8 cellular contexts compared by ENCODE assay signal in the genomic region with DNA sequence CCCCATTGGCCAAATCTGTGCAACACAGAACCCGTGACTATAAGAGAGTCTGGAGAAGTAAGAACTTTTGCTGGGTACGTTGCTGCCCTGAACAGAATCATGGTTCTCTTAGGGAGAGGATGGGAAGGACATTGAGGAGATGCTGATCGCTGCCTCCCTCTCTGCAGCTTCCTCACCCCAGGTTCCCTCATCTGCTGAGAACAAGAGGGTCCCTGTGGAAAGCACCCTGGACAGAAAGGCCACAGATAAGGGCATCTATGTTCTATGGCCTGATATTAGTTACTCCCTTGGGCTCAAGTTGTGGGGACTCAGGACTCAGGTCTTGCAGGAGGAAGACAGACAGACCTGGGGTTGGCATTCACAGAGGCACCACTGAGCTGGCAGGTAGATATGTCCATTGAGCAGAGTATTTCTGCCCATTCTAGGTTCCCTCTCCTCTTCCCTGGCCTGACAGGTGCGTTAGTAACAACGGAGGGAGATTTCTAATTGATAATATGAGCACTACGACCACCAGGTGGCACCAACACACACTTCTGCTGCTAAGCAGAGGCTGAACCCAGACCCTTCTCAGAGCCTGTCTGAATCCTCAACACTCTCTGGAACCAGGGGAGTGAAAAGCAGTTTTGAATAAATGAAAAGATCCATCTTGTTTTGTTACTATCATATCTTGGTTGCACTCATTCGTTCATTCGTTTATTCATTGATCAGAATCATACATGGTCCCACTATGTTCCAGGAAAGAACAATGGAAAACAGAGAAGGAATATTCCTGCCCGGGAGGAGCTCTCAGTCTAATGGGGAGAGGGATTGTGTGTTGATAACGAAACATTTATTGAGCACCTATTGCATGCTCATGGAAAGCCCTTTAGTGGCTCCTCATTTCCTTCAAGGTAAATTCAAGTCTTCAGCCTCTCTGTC. TPM values are rescaled to one million over a fixed set of nuclear protein-coding genes. Genes with fewer than 3 reads are reported as not detected.
A peak's percentile ranks its signal among the peaks of the same experiment; 100 is the strongest.
DNase-seq lines count a peak whose midpoint lies in the region; ATAC-seq and TF ChIP-seq lines count a peak whose summit lies in the region.

No MANE protein-coding gene starts in this region.

- H4K12ac ChIP-seq in trophoblast cell (ENCODE audit: low read depth, low read length): no peak overlapping the region

- H3K4me1 ChIP-seq in gastroesophageal sphincter: no peaks in the 10 kb centered on the region
- no peaks in the 10 kb centered on the region for H3K4me1 ChIP-seq in trophoblast cell (ENCODE audit: control insufficient read depth in 1 of 2, insufficient read depth in 2 of 2, low read length in 2 of 2)
- H3K4me1 ChIP-seq in aorta (ENCODE audit: control insufficient read depth in 1 of 2, insufficient read depth in 2 of 2, low read length in 2 of 2): no peaks in the 10 kb centered on the region

- no peak overlapping the region for H2BK120ac ChIP-seq in trophoblast cell (ENCODE audit: insufficient read depth, low read length, poor library complexity)

- H3K9ac ChIP-seq in trophoblast cell (ENCODE audit: low read length): no peak overlapping the region

- no peak overlapping the region for H3K23ac ChIP-seq in trophoblast cell (ENCODE audit: low read length)

- no peak overlapping the region for H4K8ac ChIP-seq in trophoblast cell (ENCODE audit: low read depth, low read length)

- H3K27ac ChIP-seq in RWPE1 (no peak overlapping the region), gastroesophageal sphincter (no peak overlapping the region), trophoblast cell (ENCODE audit: low read depth, low read length) (no peak overlapping the region), aorta (ENCODE audit: low read depth in 1 of 2, low read length in 2 of 2) (no peak overlapping the region)

- H3K14ac ChIP-seq in trophoblast cell (ENCODE audit: low read length): no peak overlapping the region

- no peak for TF ChIP-seq EP300 in gastroesophageal sphincter (IDR thresholded peaks at IDR 0.05)

- no peak for TF ChIP-seq POLR2A in gastroesophageal sphincter (IDR thresholded peaks at IDR 0.05)

- H3K4me3 Mint-ChIP-seq in activated T-helper 17 cell treated with anti-CD3 and anti-CD28 coated beads, Interleukin-2, amount 50 U/mL, for 72 hours: no peak overlapping the region

- peak; percentile 77 for DNase-seq in AG20443 (ENCODE audit: low spot score)
- peak; percentile 31 for DNase-seq in HuH-7.5 (ENCODE audit: low spot score)
- peak; percentile 60 for DNase-seq in RWPE1 (ENCODE audit: low spot score)
- peak; percentile 58 to 89 for DNase-seq in trophoblast cell
- DNase-seq in aorta: peak; percentile 61 to 85

- H3K36me3 ChIP-seq in gastroesophageal sphincter: no peaks in the 10 kb centered on the region
- H3K36me3 ChIP-seq in trophoblast cell (ENCODE audit: control insufficient read depth in 1 of 2, insufficient read depth in 2 of 2, low read length in 2 of 2): no peaks in the 10 kb centered on the region
- no peaks in the 10 kb centered on the region for H3K36me3 ChIP-seq in aorta (ENCODE audit: control insufficient read depth in 1 of 2, insufficient read depth in 2 of 2, low read length in 1 of 2)

- no peak overlapping the region for H3K27ac Mint-ChIP-seq in activated T-helper 17 cell treated with anti-CD3 and anti-CD28 coated beads, Interleukin-2, amount 50 U/mL, for 72 hours

- no peaks in the 10 kb centered on the region for H3K4me1 Mint-ChIP-seq in activated T-helper 17 cell treated with anti-CD3 and anti-CD28 coated beads, Interleukin-2, amount 50 U/mL, for 72 hours

- POLR2A ChIA-PET in RWPE1 (lab: Yijun Ruan, JAX; ENCODE audit: low non-redundant PET): no interaction called here

- H3K9me3 Mint-ChIP-seq in activated T-helper 17 cell treated with anti-CD3 and anti-CD28 coated beads, Interleukin-2, amount 50 U/mL, for 72 hours: no peaks in the 10 kb centered on the region

- ATAC-seq in GM19035 (IDR thresholded peaks at IDR 0.05; ENCODE audit: unreplicated experiment) (peak; percentile 78), gastroesophageal sphincter (peak; percentile 39), aorta (ENCODE audit: low FRiP score) (peak; percentile 74)
- peak; percentile 47 for ATAC-seq in activated T-helper 17 cell treated with anti-CD3 and anti-CD28 coated beads, Interleukin-2, amount 50 U/mL, for 72 hours (replicated peaks)

- H3K18ac ChIP-seq in trophoblast cell (ENCODE audit: low read length): no peak overlapping the region

- peaks cover 30% of the 10 kb centered on the region for H3K27me3 Mint-ChIP-seq in activated T-helper 17 cell treated with anti-CD3 and anti-CD28 coated beads, Interleukin-2, amount 50 U/mL, for 72 hours

- H3K9me3 ChIP-seq in gastroesophageal sphincter (no peaks in the 10 kb centered on the region), trophoblast cell (ENCODE audit: insufficient read depth, low read depth, low read length) (no peaks in the 10 kb centered on the region), aorta (ENCODE audit: control insufficient read depth, low read length) (no peaks in the 10 kb centered on the region)

- H3K27me3 ChIP-seq in gastroesophageal sphincter: peaks cover 46% of the 10 kb centered on the region
- H3K27me3 ChIP-seq in trophoblast cell (ENCODE audit: insufficient read depth, low read length): no peaks in the 10 kb centered on the region
- peaks cover 0 to 2% of the 10 kb centered on the region in 2 donors for H3K27me3 ChIP-seq in aorta (ENCODE audit: control insufficient read depth in 1 of 2, insufficient read depth in 2 of 2, low read length in 1 of 2)

- H2AK5ac ChIP-seq in trophoblast cell (ENCODE audit: low read length): no peak overlapping the region

- no peaks in the 10 kb centered on the region for H3K36me3 Mint-ChIP-seq in activated T-helper 17 cell treated with anti-CD3 and anti-CD28 coated beads, Interleukin-2, amount 50 U/mL, for 72 hours (ENCODE audit: low read depth)

- 33 to 39% methylated on average over 5 to 7 of the region's 10 CpGs for WGBS in gastroesophageal sphincter (ENCODE audit: low coverage in 1 of 2), 2 donors
- no CpG with 5 or more reads among the region's 10 CpGs for WGBS in trophoblast cell (ENCODE audit: extremely low coverage, insufficient coverage, insufficient read length)
- 25 to 27% methylated on average over 10 of the region's 10 CpGs for WGBS in aorta, 2 donors

- CTCF ChIA-PET in RWPE1 (lab: Yijun Ruan, JAX): interaction anchor here (0.7 to 1.5 kb wide), 4 partner anchors 40 to 247 kb away, joined by 3 to 6 read pairs (median 4); no protein-coding TSS in a partner anchor

- no peaks in the 10 kb centered on the region for H3K79me2 ChIP-seq in trophoblast cell (ENCODE audit: control insufficient read depth, insufficient read depth, low read length, poor library complexity)

- no peak overlapping the region for H3K4me3 ChIP-seq in gastroesophageal sphincter
- H3K4me3 ChIP-seq in trophoblast cell (ENCODE audit: low read depth, low read length): no peak overlapping the region
- H3K4me3 ChIP-seq in aorta (ENCODE audit: low read length in 2 of 2): no peak overlapping the region

- TF ChIP-seq CTCF in RWPE1 (conservative IDR thresholded peaks at IDR 0.05; ENCODE audit: low read depth): peak; percentile 72
- TF ChIP-seq CTCF in gastroesophageal sphincter (IDR thresholded peaks at IDR 0.05): peak; percentile 42 to 75 (median 60)

- H2BK5ac ChIP-seq in trophoblast cell (ENCODE audit: low read depth, low read length, poor library complexity): no peak overlapping the region

- intact Hi-C loops in aorta (cut with DNase I): loop anchor here (1.0 to 5.0 kb wide), 2 partner anchors 130 to 131 kb away; no protein-coding TSS in a partner anchor

- no peak overlapping the region for H3K4me2 ChIP-seq in trophoblast cell (ENCODE audit: low read length)

- no peak overlapping the region for H2BK12ac ChIP-seq in trophoblast cell (ENCODE audit: low read length)

- no peak overlapping the region for H4K91ac ChIP-seq in trophoblast cell (ENCODE audit: low read depth, low read length)

- H3K4ac ChIP-seq in trophoblast cell (ENCODE audit: low read depth, low read length): no peak overlapping the region

- H3K79me1 ChIP-seq in trophoblast cell (ENCODE audit: low read length): no peaks in the 10 kb centered on the region

- no peak overlapping the region for H2AFZ ChIP-seq in trophoblast cell (ENCODE audit: insufficient read depth, low read length, poor library complexity)

RNA-seq across cellular contexts. Expression of a gene that starts 56.4 kb away (rescaled TPM):
- not detected for total RNA-seq in activated T-helper 17 cell treated with anti-CD3 and anti-CD28 coated beads, Interleukin-2, amount 50 U/mL, for 72 hours
- total RNA-seq in gastroesophageal sphincter: 1 to 10 TPM in 2 of 4 donors, under 1 TPM in 2; 0.16 to 3.1 (median 1.3) TPM
- polyA plus RNA-seq in trophoblast cell (2013): 0.72 and 0.88 TPM in 2 replicates
- total RNA-seq in aorta: under 1 TPM in 1 of 2 donors, not detected in 1; 0.45 TPM
- polyA plus RNA-seq in aorta: under 1 TPM in 1 of 2 donors, not detected in 1; 0.13 TPM
